Comparison of ENCODE assay signal across 25 cellular contexts in genomic region chr1:116819081-116819480, GRCh38.
DNase-seq lines count a peak whose midpoint lies in the region; ATAC-seq and TF ChIP-seq lines count a peak whose summit lies in the region.
"Had no signal": no experiment of that assay in that cellular context is flagged by ENCODE, and none has a peak within 500 bp of the region (broad histone marks: within the 10 kb centered on the region; RNA-seq: fewer than 3 reads in every experiment).

No MANE protein-coding gene starts in this region.

- peak overlapping the region in 6 of 8 donors; percentile 39 to 92 (median 74) for H3K27ac Mint-ChIP-seq in CD8-positive, alpha-beta memory T cell
- H3K27ac Mint-ChIP-seq in activated naive CD8-positive, alpha-beta T cell treated with anti-CD3 and anti-CD28 coated beads, Interleukin-2, amount 50 U/mL, for 24 hours, result peak overlapping the region; percentile 78
- H3K27ac Mint-ChIP-seq: CD8-positive, alpha-beta T cell; effector memory CD8-positive, alpha-beta T cell; HFFc6; type B pancreatic cell had no signal

- POLR2A ChIA-PET in CD8-positive, alpha-beta memory T cell (lab: Charles Lee), result no interaction called here

- no peaks in the 10 kb centered on the region for H3K36me3 ChIP-seq in CD8-positive, alpha-beta memory T cell (ENCODE audit: insufficient read depth, low read length)
- H3K36me3 ChIP-seq: esophagus muscularis mucosa had no signal

- peaks cover under 1 to 4% (median 1%) of the 10 kb centered on the region in 5 donors for H3K9me3 Mint-ChIP-seq in CD8-positive, alpha-beta memory T cell
- peaks cover 7% of the 10 kb centered on the region for H3K9me3 Mint-ChIP-seq in activated naive CD8-positive, alpha-beta T cell treated with anti-CD3 and anti-CD28 coated beads, Interleukin-2, amount 50 U/mL, for 24 hours
- H3K9me3 Mint-ChIP-seq: HFFc6, type B pancreatic cell had no signal

- peaks cover 0 to 8% (median 2%) of the 10 kb centered on the region in 3 donors for H3K36me3 Mint-ChIP-seq in CD8-positive, alpha-beta memory T cell
- H3K36me3 Mint-ChIP-seq in activated naive CD8-positive, alpha-beta T cell treated with anti-CD3 and anti-CD28 coated beads, Interleukin-2, amount 50 U/mL, for 24 hours (ENCODE audit: low read depth), result peaks cover 6% of the 10 kb centered on the region
- H3K36me3 Mint-ChIP-seq: type B pancreatic cell had no signal

- TF ChIP-seq CTCF in fibroblast of mammary gland (conservative IDR thresholded peaks at IDR 0.05; ENCODE audit: control insufficient read depth, insufficient read depth, low read depth, low read length), result no peak

- no peak for DNase-seq in CD8-positive, alpha-beta memory T cell
- DNase-seq in H4 (ENCODE audit: low spot score) (peak; percentile 23), fibroblast of mammary gland (ENCODE audit: low read depth) (peak; percentile 26), RPMI8226 (no peak), mucosa of gallbladder (ENCODE audit: low spot score) (no peak), NCI-H1694 treated with DMSO at 0.1 percent for 48 hours (lab: John Stamatoyannopoulos, UW) (no peak)
- no peak for DNase-seq in activated naive CD8-positive, alpha-beta T cell treated with anti-CD3 and anti-CD28 coated beads, Interleukin-2, amount 50 U/mL, for 24 hours
- DNase-seq: activated CD4-positive, CD25-positive, alpha-beta regulatory T cell treated with anti-CD3 and anti-CD28 coated beads, Interleukin-2, amount 50 U/mL, for 72 hours; activated effector memory CD4-positive, alpha-beta T cell treated with anti-CD3 and anti-CD28 coated beads, Interleukin-2, amount 50 U/mL, for 16 hours; CD8-positive, alpha-beta T cell; DMS153; effector memory CD8-positive, alpha-beta T cell; HFFc6; kidney glomerular epithelial cell; NCI-H1930; NCI-H2227 treated with DMSO at 0.1 percent for 48 hours; nucleus accumbens; right cardiac atrium; SHP77; SW 1271 had no signal

- CTCF ChIA-PET in CD8-positive, alpha-beta memory T cell (lab: Charles Lee), result interaction anchor here (1.3 to 8.7 kb wide), 6 partner anchors 9 to 94 kb away, joined by 3 to 172 read pairs (median 10); partner anchors contain the start of gene CD2

- ATAC-seq in activated naive CD8-positive, alpha-beta T cell treated with anti-CD3 and anti-CD28 coated beads, Interleukin-2, amount 50 U/mL, for 24 hours, result no peak
- no peak for ATAC-seq in HG03139 (IDR thresholded peaks at IDR 0.05; ENCODE audit: unreplicated experiment)
- ATAC-seq: CD8-positive, alpha-beta T cell; effector memory CD8-positive, alpha-beta T cell; right cardiac atrium had no signal

- H3K4me1 ChIP-seq in CD8-positive, alpha-beta memory T cell (ENCODE audit: insufficient read depth, low read length), result peaks cover 30% of the 10 kb centered on the region
- H3K4me1 ChIP-seq: esophagus muscularis mucosa had no signal

- no peaks in the 10 kb centered on the region for H3K27me3 Mint-ChIP-seq in CD8-positive, alpha-beta memory T cell
- H3K27me3 Mint-ChIP-seq in activated naive CD8-positive, alpha-beta T cell treated with anti-CD3 and anti-CD28 coated beads, Interleukin-2, amount 50 U/mL, for 24 hours, result no peaks in the 10 kb centered on the region
- H3K27me3 Mint-ChIP-seq: effector memory CD8-positive, alpha-beta T cell; type B pancreatic cell had no signal

- peaks cover 31 to 40% (median 39%) of the 10 kb centered on the region in 3 donors for H3K4me1 Mint-ChIP-seq in CD8-positive, alpha-beta memory T cell
- peaks cover 53% of the 10 kb centered on the region for H3K4me1 Mint-ChIP-seq in activated naive CD8-positive, alpha-beta T cell treated with anti-CD3 and anti-CD28 coated beads, Interleukin-2, amount 50 U/mL, for 24 hours

- no peaks in the 10 kb centered on the region for H3K9me3 ChIP-seq in CD8-positive, alpha-beta memory T cell (ENCODE audit: low read length)
- H3K9me3 ChIP-seq: esophagus muscularis mucosa had no signal

- no peaks in the 10 kb centered on the region for H3K27me3 ChIP-seq in CD8-positive, alpha-beta memory T cell (ENCODE audit: insufficient read depth, low read length, poor library complexity, severe bottlenecking)
- H3K27me3 ChIP-seq: esophagus muscularis mucosa had no signal

- no peak overlapping the region for H3K4me3 Mint-ChIP-seq in CD8-positive, alpha-beta memory T cell
- no peak overlapping the region for H3K4me3 Mint-ChIP-seq in activated naive CD8-positive, alpha-beta T cell treated with anti-CD3 and anti-CD28 coated beads, Interleukin-2, amount 50 U/mL, for 24 hours
- H3K4me3 Mint-ChIP-seq: CD8-positive, alpha-beta T cell; effector memory CD8-positive, alpha-beta T cell; HFFc6; type B pancreatic cell had no signal

- no peak overlapping the region for H3K27ac ChIP-seq in CD8-positive, alpha-beta memory T cell (ENCODE audit: low read depth, low read length)
- H3K27ac ChIP-seq: esophagus muscularis mucosa, KMS-11 had no signal

- H3K4me3 ChIP-seq in CD8-positive, alpha-beta memory T cell (ENCODE audit: low read length), result no peak overlapping the region
- no peak overlapping the region for H3K4me3 ChIP-seq in fibroblast of mammary gland (ENCODE audit: control insufficient read depth, low read depth, low read length)
- H3K4me3 ChIP-seq: esophagus muscularis mucosa, lung had no signal

Comparison
In these comparisons a context has a peak if more than half of its experiments do, and no peak if none do; other contexts are left out.
1. DNase-seq: peak in H4 (single experiment) and fibroblast of mammary gland (single experiment); none in CD8-positive, alpha-beta memory T cell (0 of 5), activated naive CD8-positive, alpha-beta T cell treated with anti-CD3 and anti-CD28 coated beads, Interleukin-2, amount 50 U/mL, for 24 hours (single experiment), RPMI8226 (single experiment), mucosa of gallbladder (single experiment) and NCI-H1694 treated with DMSO at 0.1 percent for 48 hours (single experiment).